8 cellular contexts compared by ENCODE assay signal in the genomic region with DNA sequence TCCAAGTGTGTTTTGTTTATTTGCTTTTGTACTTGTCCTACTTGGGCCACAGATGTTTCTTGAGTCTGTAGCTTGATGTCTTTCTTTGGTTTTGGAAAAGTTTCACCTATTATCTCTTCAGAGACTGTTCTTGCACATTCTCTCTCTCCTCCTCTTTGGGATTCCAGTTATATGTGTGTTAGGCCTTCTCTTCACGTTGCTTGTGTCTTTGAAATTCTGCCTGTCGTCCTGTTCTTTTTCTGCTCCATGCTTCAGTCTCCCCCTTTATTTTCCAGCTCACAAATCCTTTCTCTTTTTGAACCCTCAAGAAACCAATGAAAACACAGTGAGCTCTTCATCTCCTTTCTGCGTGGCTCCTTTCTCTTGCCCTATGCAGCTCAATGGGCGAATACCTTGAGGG.
"Had no signal": no experiment of that assay in that cellular context is flagged by ENCODE, and none has a peak within 500 bp of the region (broad histone marks: within the 10 kb centered on the region; RNA-seq: fewer than 3 reads in every experiment).

No MANE protein-coding gene starts in this region.

- H3K4me3 Mint-ChIP-seq: IgD-negative memory B cell had no signal

- H3K27me3 Mint-ChIP-seq: IgD-negative memory B cell had no signal

- H3K4me1 ChIP-seq: HAP-1 had no signal

- DNase-seq: GM23248, GOT3, H7, KBM-7 had no signal

- H3K4me3 ChIP-seq: GM23248, HAP-1 had no signal

- ATAC-seq: HCT116, HepG2 had no signal

- H3K27ac Mint-ChIP-seq: IgD-negative memory B cell had no signal

- H3K27ac ChIP-seq: GM23248 had no signal

- H3K9me3 ChIP-seq: HAP-1 had no signal
